Comparison of ENCODE assay signal across 25 cellular contexts in the genomic region with DNA sequence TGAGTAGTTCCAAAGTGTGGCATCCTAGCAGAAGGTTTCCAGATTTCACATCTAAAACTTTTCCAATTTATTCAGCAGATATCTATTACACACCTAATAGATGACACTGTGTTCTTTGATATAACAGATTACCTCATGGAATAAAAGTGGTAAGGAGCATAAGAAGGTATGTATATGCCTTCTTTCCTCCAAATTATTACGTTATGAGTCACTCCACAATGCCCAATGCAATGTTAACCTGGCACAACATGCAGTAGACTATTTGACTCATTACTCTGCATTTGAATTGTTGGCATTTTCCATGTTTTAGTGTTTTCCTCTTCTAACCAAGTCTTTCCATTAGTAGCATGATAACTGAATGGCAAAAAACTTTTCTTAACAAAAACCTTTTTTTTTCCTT.
DNase-seq lines count a peak whose midpoint lies in the region; ATAC-seq, FAIRE-seq and TF ChIP-seq lines count a peak whose summit lies in the region.
"Had no signal": no experiment of that assay in that cellular context is flagged by ENCODE, and none has a peak within 500 bp of the region (broad histone marks: within the 10 kb centered on the region; RNA-seq: fewer than 3 reads in every experiment).

No MANE protein-coding gene starts in this region.

- no peaks in the 10 kb centered on the region for H3K9me3 ChIP-seq in adipocyte (ENCODE audit: control insufficient read depth, low read length)
- H3K9me3 ChIP-seq: Peyer's patch, right lobe of liver had no signal

- ATAC-seq in HG02840 (IDR thresholded peaks at IDR 0.05; ENCODE audit: low FRiP score, unreplicated experiment) = no peak
- ATAC-seq: CD8-positive, alpha-beta T cell; naive thymus-derived CD4-positive, alpha-beta T cell; right lobe of liver had no signal

- H3K4me1 ChIP-seq in adipocyte (ENCODE audit: control insufficient read depth, insufficient read depth, low read length) = no peaks in the 10 kb centered on the region
- H3K4me1 ChIP-seq: Peyer's patch, right lobe of liver had no signal

- H3K4me3 ChIP-seq in adipocyte (ENCODE audit: low read length) (no peak overlapping the region), fibroblast of the aortic adventitia (ENCODE audit: low read depth, low read length) (no peak overlapping the region)
- H3K4me3 ChIP-seq: coronary artery, Peyer's patch, right lobe of liver had no signal

- H3K36me3 ChIP-seq in adipocyte (ENCODE audit: control insufficient read depth, insufficient read depth, low read length, severe bottlenecking) = no peaks in the 10 kb centered on the region
- H3K36me3 ChIP-seq: Peyer's patch, right lobe of liver had no signal

- DNase-seq in HS-5 (ENCODE audit: low read depth) (peak; percentile 50), adipocyte (ENCODE audit: low read depth) (peak; percentile 6), fibroblast of the aortic adventitia (ENCODE audit: low read depth) (peak; percentile 7), urothelium cell line (ENCODE audit: low spot score) (peak; percentile 51), NCI-H82 treated with DMSO at 0.1 percent for 48 hours (lab: John Stamatoyannopoulos, UW; ENCODE audit: unreplicated experiment) (no peak), putamen (ENCODE audit: low spot score) (no peak)
- DNase-seq: activated CD4-positive, alpha-beta T cell treated with anti-CD3 and anti-CD28 coated beads for 1 hour; activated CD8-positive, alpha-beta memory T cell treated with anti-CD3 and anti-CD28 coated beads for 24 hours; CD8-positive, alpha-beta T cell; GOT3; left cardiac atrium; naive thymus-derived CD4-positive, alpha-beta T cell; NCI-H1092; NCI-H2081 treated with DMSO at 0.1 percent for 48 hours; NCI-H510A; NK-92 treated with Interleukin-12 subunit alpha and Interleukin-12 subunit beta, amount 100 ng/mL, for 24 hours; Peyer's patch; right lobe of liver; stimulated activated naive CD4-positive, alpha-beta T cell; T1000 had no signal

- peak; percentile 89 for FAIRE-seq in urothelium cell line (lab: Jason Lieb, UNC)
- FAIRE-seq: endometrium, GM12891 had no signal

- no peak for TF ChIP-seq CTCF in fibroblast of the aortic adventitia (IDR thresholded peaks at IDR 0.05; ENCODE audit: insufficient read depth, low read length)

- no peak overlapping the region for H3K9ac ChIP-seq in adipocyte (ENCODE audit: low read length)
- H3K9ac ChIP-seq: KMS-11 had no signal

- H3K27me3 ChIP-seq in adipocyte (replicated peaks; ENCODE audit: control insufficient read depth, insufficient read depth, low read length) = no peaks in the 10 kb centered on the region
- H3K27me3 ChIP-seq: Peyer's patch, right lobe of liver had no signal

Comparison
In these comparisons a context has a peak if more than half of its experiments do, and no peak if none do; other contexts are left out.
1. DNase-seq: peak in HS-5 (single experiment), adipocyte (single experiment), fibroblast of the aortic adventitia (single experiment) and urothelium cell line (single experiment); none in NCI-H82 treated with DMSO at 0.1 percent for 48 hours (single experiment) and putamen (single experiment).